In genomic region chr2:195352581-195352980, GRCh38 we compare ENCODE assay signal across 1 cellular context.
TF ChIP-seq lines count a peak whose summit lies in the region.

No MANE protein-coding gene starts in this region.

TF ChIP-seq in K562, 482 proteins besides CTCF, POLR2A, EP300 and RAD21 (continued from another document and continues in another):
- no peak for TF ChIP-seq KDM5B (IDR thresholded peaks at IDR 0.05; ENCODE audit: insufficient replicate concordance, low read depth, low read length)
- TF ChIP-seq GABPB2 (CRISPR knock-in tag; conservative IDR thresholded peaks at IDR 0.05), result no peak
- no peak for TF ChIP-seq SRF (CRISPR knock-in tag; IDR thresholded peaks at IDR 0.05)
- TF ChIP-seq E2F8 (IDR thresholded peaks at IDR 0.05; ENCODE audit: low read depth, partially characterized antibody), result no peak
- no peak for TF ChIP-seq CCAR2 (IDR thresholded peaks at IDR 0.05; ENCODE audit: low read depth, low read length)
- no peak for TF ChIP-seq HDAC1 (IDR thresholded peaks at IDR 0.05)
- TF ChIP-seq ATF6 (CRISPR knock-in tag; IDR thresholded peaks at IDR 0.05), result no peak
- TF ChIP-seq RFX5 (IDR thresholded peaks at IDR 0.05; ENCODE audit: low read depth, low read length), result no peak
- no peak for TF ChIP-seq PCBP2 (IDR thresholded peaks at IDR 0.05; ENCODE audit: low read depth, low read length, poor library complexity, severe bottlenecking)
- TF ChIP-seq E2F5 (CRISPR knock-in tag; IDR thresholded peaks at IDR 0.05), result no peak
- TF ChIP-seq ZNF23 (CRISPR knock-in tag; IDR thresholded peaks at IDR 0.05), result no peak
- no peak for TF ChIP-seq SRSF7 (optimal IDR thresholded peaks at IDR 0.05; ENCODE audit: low read depth, low read length)
- peak; percentile 93 for TF ChIP-seq TRIM24 (IDR thresholded peaks at IDR 0.05)
- no peak for TF ChIP-seq TBP (optimal IDR thresholded peaks at IDR 0.05; ENCODE audit: low read depth, low read length)
- no peak for TF ChIP-seq MEIS2 (IDR thresholded peaks at IDR 0.05; ENCODE audit: partially characterized antibody)
- no peak for TF ChIP-seq DPF2 (IDR thresholded peaks at IDR 0.05)
- no peak for TF ChIP-seq GTF2F1 (IDR thresholded peaks at IDR 0.05; ENCODE audit: low read depth, low read length)
- no peak for TF ChIP-seq ZNF740 (CRISPR knock-in tag; IDR thresholded peaks at IDR 0.05)
- TF ChIP-seq ZNF740 (tag; IDR thresholded peaks at IDR 0.05), result no peak
- TF ChIP-seq ZBTB8A (IDR thresholded peaks at IDR 0.05; ENCODE audit: partially characterized antibody), result no peak
- TF ChIP-seq ILK (tag; IDR thresholded peaks at IDR 0.05; ENCODE audit: borderline replicate concordance, low read depth), result no peak
- no peak for TF ChIP-seq SIN3A (IDR thresholded peaks at IDR 0.05; ENCODE audit: borderline replicate concordance in 2 of 2, control insufficient read depth in 1 of 2, low read depth in 2 of 2, low read length in 2 of 2)
- no peak for TF ChIP-seq CHD7 (IDR thresholded peaks at IDR 0.05; ENCODE audit: low read depth, low read length)
- TF ChIP-seq NCOA6 (IDR thresholded peaks at IDR 0.05), result no peak
- no peak for TF ChIP-seq SREBF1 (IDR thresholded peaks at IDR 0.05; ENCODE audit: borderline replicate concordance, low read depth, low read length)
- no peak for TF ChIP-seq FOXP1 (CRISPR knock-in tag; IDR thresholded peaks at IDR 0.05)
- TF ChIP-seq PHTF2 (CRISPR knock-in tag; IDR thresholded peaks at IDR 0.05), result no peak
- TF ChIP-seq ZBTB49 (CRISPR knock-in tag; IDR thresholded peaks at IDR 0.05; ENCODE audit: borderline replicate concordance), result no peak
- TF ChIP-seq ZNF586 (CRISPR knock-in tag; conservative IDR thresholded peaks at IDR 0.05), result no peak
- no peak for TF ChIP-seq BCL6 (CRISPR knock-in tag; IDR thresholded peaks at IDR 0.05)
- no peak for TF ChIP-seq ZNF830 (CRISPR knock-in tag; IDR thresholded peaks at IDR 0.05)
- TF ChIP-seq RAD51 (IDR thresholded peaks at IDR 0.05; ENCODE audit: borderline replicate concordance, low read depth), result peak; percentile 32; the same call in 1 of the 2 replicates
- TF ChIP-seq ZNF197 (CRISPR knock-in tag; IDR thresholded peaks at IDR 0.05; ENCODE audit: low read depth), result no peak
- TF ChIP-seq ZNF134 (CRISPR knock-in tag; conservative IDR thresholded peaks at IDR 0.05), result no peak; the same call in 1 of the 2 replicates
- TF ChIP-seq CSDE1 (IDR thresholded peaks at IDR 0.05), result no peak
- TF ChIP-seq GATA2 (CRISPR knock-in tag; IDR thresholded peaks at IDR 0.05), result no peak
- no peak for TF ChIP-seq ZMIZ1 (IDR thresholded peaks at IDR 0.05; ENCODE audit: low read depth in 2 of 2, low read length in 2 of 2)
- TF ChIP-seq MTF1 (CRISPR knock-in tag; IDR thresholded peaks at IDR 0.05; ENCODE audit: borderline replicate concordance), result no peak
- peak; percentile 79 for TF ChIP-seq BHLHE40 (IDR thresholded peaks at IDR 0.05; ENCODE audit: low read length)
- TF ChIP-seq ZNF764 (CRISPR knock-in tag; IDR thresholded peaks at IDR 0.05; ENCODE audit: low read depth), result no peak
